Comparison of ENCODE assay signal across 1 cellular context in the genomic region with DNA sequence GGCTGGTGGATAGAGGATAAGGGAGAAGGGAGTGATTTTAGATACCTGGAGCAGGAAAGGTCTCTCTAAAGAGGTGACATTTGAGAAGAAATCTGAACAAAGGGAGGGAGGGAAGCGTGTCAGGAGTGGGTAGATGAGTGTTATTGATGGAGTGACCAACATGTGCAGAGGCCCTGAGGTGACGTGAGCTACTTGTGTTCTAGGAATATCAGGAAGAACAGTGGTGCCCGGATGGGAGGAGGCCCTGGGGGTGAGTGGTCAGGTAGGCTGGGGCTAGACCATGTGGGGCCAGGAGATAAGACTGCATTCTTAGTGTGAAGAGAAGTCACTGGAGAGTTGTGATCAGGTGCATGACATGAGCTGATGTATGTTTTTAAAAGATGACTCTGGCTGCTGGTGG.
TF ChIP-seq lines count a peak whose summit lies in the region.

No MANE protein-coding gene starts in this region.

TF ChIP-seq in K562, 482 proteins besides CTCF, POLR2A, EP300 and RAD21 (continued from another document and continues in another):
- TF ChIP-seq, protein P1, sequence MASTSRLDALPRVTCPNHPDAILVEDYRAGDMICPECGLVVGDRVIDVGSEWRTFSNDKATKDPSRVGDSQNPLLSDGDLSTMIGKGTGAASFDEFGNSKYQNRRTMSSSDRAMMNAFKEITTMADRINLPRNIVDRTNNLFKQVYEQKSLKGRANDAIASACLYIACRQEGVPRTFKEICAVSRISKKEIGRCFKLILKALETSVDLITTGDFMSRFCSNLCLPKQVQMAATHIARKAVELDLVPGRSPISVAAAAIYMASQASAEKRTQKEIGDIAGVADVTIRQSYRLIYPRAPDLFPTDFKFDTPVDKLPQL (IDR thresholded peaks at IDR 0.05; ENCODE audit: extremely low read depth, insufficient read length) = no peak
- TF ChIP-seq HDAC2 (IDR thresholded peaks at IDR 0.05) (peak; percentile 87), ZNF507 (tag; conservative IDR thresholded peaks at IDR 0.05) (no peak), CBFB (CRISPR knock-in tag; IDR thresholded peaks at IDR 0.05) (no peak), EHMT2 (IDR thresholded peaks at IDR 0.05) (0 out of 2 replicates have a peak, but pooled peaks have one; percentile 31), OTX1 (CRISPR knock-in tag; IDR thresholded peaks at IDR 0.05) (no peak), HCFC1 (IDR thresholded peaks at IDR 0.05; ENCODE audit: low read depth, low read length) (no peak), PCBP1 (IDR thresholded peaks at IDR 0.05; ENCODE audit: low read depth, low read length, poor library complexity, severe bottlenecking) (no peak), KLF13 (tag; IDR thresholded peaks at IDR 0.05; ENCODE audit: borderline replicate concordance, low read depth) (no peak), CREB1 (IDR thresholded peaks at IDR 0.05) (peak; percentile 49; the same call in 1 of the 2 replicates), CREB1 (CRISPR knock-in tag; IDR thresholded peaks at IDR 0.05) (peak; percentile 50; the same call in 1 of the 2 replicates), TBL1XR1 (IDR thresholded peaks at IDR 0.05; ENCODE audit: low read length in 2 of 2) (peak in 1 of 2 experiments; percentile 73; a peak in 2 of 4 replicates), NRF1 (conservative IDR thresholded peaks at IDR 0.05 in 1 of 2, IDR thresholded peaks at IDR 0.05 in 1 of 2) (no peak), DDX20 (tag; IDR thresholded peaks at IDR 0.05; ENCODE audit: low read depth) (no peak), HEY1 (CRISPR knock-in tag; IDR thresholded peaks at IDR 0.05; ENCODE audit: borderline replicate concordance) (no peak), ESRRB (CRISPR knock-in tag; IDR thresholded peaks at IDR 0.05; ENCODE audit: borderline replicate concordance) (no peak), LCOR (CRISPR knock-in tag; IDR thresholded peaks at IDR 0.05) (peak; percentile 44; the same call in 1 of the 2 replicates), FOXM1 (IDR thresholded peaks at IDR 0.05; ENCODE audit: low read depth) (peak; percentile 67; the same call in 1 of the 2 replicates), FOXM1 (CRISPR knock-in tag; IDR thresholded peaks at IDR 0.05; ENCODE audit: low read depth) (no peak), HIVEP1 (CRISPR knock-in tag; IDR thresholded peaks at IDR 0.05) (no peak), ZNF324 (CRISPR knock-in tag; IDR thresholded peaks at IDR 0.05) (no peak), ZNF695 (CRISPR knock-in tag; IDR thresholded peaks at IDR 0.05) (no peak), SRSF3 (IDR thresholded peaks at IDR 0.05; ENCODE audit: insufficient read depth, low read length) (no peak)
- TF ChIP-seq, protein P2, sequence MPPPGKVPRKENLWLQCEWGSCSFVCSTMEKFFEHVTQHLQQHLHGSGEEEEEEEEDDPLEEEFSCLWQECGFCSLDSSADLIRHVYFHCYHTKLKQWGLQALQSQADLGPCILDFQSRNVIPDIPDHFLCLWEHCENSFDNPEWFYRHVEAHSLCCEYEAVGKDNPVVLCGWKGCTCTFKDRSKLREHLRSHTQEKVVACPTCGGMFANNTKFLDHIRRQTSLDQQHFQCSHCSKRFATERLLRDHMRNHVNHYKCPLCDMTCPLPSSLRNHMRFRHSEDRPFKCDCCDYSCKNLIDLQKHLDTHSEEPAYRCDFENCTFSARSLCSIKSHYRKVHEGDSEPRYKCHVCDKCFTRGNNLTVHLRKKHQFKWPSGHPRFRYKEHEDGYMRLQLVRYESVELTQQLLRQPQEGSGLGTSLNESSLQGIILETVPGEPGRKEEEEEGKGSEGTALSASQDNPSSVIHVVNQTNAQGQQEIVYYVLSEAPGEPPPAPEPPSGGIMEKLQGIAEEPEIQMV (tag; conservative IDR thresholded peaks at IDR 0.05; ENCODE audit: low read depth) = no peak
- TF ChIP-seq, protein P3, sequence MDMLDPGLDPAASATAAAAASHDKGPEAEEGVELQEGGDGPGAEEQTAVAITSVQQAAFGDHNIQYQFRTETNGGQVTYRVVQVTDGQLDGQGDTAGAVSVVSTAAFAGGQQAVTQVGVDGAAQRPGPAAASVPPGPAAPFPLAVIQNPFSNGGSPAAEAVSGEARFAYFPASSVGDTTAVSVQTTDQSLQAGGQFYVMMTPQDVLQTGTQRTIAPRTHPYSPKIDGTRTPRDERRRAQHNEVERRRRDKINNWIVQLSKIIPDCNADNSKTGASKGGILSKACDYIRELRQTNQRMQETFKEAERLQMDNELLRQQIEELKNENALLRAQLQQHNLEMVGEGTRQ (CRISPR knock-in tag; IDR thresholded peaks at IDR 0.05) = no peak
- TF ChIP-seq, protein P4, sequence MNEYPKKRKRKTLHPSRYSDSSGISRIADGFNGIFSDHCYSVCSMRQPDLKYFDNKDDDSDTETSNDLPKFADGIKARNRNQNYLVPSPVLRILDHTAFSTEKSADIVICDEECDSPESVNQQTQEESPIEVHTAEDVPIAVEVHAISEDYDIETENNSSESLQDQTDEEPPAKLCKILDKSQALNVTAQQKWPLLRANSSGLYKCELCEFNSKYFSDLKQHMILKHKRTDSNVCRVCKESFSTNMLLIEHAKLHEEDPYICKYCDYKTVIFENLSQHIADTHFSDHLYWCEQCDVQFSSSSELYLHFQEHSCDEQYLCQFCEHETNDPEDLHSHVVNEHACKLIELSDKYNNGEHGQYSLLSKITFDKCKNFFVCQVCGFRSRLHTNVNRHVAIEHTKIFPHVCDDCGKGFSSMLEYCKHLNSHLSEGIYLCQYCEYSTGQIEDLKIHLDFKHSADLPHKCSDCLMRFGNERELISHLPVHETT (CRISPR knock-in tag; conservative IDR thresholded peaks at IDR 0.05 in 1 of 2, IDR thresholded peaks at IDR 0.05 in 1 of 2) = no peak
- TF ChIP-seq, protein P5, sequence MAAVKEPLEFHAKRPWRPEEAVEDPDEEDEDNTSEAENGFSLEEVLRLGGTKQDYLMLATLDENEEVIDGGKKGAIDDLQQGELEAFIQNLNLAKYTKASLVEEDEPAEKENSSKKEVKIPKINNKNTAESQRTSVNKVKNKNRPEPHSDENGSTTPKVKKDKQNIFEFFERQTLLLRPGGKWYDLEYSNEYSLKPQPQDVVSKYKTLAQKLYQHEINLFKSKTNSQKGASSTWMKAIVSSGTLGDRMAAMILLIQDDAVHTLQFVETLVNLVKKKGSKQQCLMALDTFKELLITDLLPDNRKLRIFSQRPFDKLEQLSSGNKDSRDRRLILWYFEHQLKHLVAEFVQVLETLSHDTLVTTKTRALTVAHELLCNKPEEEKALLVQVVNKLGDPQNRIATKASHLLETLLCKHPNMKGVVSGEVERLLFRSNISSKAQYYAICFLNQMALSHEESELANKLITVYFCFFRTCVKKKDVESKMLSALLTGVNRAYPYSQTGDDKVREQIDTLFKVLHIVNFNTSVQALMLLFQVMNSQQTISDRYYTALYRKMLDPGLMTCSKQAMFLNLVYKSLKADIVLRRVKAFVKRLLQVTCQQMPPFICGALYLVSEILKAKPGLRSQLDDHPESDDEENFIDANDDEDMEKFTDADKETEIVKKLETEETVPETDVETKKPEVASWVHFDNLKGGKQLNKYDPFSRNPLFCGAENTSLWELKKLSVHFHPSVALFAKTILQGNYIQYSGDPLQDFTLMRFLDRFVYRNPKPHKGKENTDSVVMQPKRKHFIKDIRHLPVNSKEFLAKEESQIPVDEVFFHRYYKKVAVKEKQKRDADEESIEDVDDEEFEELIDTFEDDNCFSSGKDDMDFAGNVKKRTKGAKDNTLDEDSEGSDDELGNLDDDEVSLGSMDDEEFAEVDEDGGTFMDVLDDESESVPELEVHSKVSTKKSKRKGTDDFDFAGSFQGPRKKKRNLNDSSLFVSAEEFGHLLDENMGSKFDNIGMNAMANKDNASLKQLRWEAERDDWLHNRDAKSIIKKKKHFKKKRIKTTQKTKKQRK (IDR thresholded peaks at IDR 0.05; ENCODE audit: borderline replicate concordance, low read depth, low read length) = no peak
- TF ChIP-seq, protein P6, sequence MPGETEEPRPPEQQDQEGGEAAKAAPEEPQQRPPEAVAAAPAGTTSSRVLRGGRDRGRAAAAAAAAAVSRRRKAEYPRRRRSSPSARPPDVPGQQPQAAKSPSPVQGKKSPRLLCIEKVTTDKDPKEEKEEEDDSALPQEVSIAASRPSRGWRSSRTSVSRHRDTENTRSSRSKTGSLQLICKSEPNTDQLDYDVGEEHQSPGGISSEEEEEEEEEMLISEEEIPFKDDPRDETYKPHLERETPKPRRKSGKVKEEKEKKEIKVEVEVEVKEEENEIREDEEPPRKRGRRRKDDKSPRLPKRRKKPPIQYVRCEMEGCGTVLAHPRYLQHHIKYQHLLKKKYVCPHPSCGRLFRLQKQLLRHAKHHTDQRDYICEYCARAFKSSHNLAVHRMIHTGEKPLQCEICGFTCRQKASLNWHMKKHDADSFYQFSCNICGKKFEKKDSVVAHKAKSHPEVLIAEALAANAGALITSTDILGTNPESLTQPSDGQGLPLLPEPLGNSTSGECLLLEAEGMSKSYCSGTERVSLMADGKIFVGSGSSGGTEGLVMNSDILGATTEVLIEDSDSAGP (CRISPR knock-in tag; IDR thresholded peaks at IDR 0.05) = no peak
- TF ChIP-seq, protein P7, sequence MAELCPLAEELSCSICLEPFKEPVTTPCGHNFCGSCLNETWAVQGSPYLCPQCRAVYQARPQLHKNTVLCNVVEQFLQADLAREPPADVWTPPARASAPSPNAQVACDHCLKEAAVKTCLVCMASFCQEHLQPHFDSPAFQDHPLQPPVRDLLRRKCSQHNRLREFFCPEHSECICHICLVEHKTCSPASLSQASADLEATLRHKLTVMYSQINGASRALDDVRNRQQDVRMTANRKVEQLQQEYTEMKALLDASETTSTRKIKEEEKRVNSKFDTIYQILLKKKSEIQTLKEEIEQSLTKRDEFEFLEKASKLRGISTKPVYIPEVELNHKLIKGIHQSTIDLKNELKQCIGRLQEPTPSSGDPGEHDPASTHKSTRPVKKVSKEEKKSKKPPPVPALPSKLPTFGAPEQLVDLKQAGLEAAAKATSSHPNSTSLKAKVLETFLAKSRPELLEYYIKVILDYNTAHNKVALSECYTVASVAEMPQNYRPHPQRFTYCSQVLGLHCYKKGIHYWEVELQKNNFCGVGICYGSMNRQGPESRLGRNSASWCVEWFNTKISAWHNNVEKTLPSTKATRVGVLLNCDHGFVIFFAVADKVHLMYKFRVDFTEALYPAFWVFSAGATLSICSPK (IDR thresholded peaks at IDR 0.05; ENCODE audit: borderline replicate concordance) = no peak
- TF ChIP-seq, protein P8, sequence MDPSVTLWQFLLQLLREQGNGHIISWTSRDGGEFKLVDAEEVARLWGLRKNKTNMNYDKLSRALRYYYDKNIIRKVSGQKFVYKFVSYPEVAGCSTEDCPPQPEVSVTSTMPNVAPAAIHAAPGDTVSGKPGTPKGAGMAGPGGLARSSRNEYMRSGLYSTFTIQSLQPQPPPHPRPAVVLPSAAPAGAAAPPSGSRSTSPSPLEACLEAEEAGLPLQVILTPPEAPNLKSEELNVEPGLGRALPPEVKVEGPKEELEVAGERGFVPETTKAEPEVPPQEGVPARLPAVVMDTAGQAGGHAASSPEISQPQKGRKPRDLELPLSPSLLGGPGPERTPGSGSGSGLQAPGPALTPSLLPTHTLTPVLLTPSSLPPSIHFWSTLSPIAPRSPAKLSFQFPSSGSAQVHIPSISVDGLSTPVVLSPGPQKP (CRISPR knock-in tag; IDR thresholded peaks at IDR 0.05) = no peak
- TF ChIP-seq, protein P9, sequence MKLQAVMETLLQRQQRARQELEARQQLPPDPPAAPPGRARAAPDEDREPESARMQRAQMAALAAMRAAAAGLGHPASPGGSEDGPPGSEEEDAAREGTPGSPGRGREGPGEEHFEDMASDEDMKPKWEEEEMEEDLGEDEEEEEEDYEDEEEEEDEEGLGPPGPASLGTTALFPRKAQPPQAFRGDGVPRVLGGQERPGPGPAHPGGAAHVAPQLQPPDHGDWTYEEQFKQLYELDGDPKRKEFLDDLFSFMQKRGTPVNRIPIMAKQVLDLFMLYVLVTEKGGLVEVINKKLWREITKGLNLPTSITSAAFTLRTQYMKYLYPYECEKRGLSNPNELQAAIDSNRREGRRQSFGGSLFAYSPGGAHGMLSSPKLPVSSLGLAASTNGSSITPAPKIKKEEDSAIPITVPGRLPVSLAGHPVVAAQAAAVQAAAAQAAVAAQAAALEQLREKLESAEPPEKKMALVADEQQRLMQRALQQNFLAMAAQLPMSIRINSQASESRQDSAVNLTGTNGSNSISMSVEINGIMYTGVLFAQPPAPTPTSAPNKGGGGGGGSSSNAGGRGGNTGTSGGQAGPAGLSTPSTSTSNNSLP (IDR thresholded peaks at IDR 0.05; ENCODE audit: borderline replicate concordance, low read depth, low read length) = no peak
- TF ChIP-seq, protein P10, sequence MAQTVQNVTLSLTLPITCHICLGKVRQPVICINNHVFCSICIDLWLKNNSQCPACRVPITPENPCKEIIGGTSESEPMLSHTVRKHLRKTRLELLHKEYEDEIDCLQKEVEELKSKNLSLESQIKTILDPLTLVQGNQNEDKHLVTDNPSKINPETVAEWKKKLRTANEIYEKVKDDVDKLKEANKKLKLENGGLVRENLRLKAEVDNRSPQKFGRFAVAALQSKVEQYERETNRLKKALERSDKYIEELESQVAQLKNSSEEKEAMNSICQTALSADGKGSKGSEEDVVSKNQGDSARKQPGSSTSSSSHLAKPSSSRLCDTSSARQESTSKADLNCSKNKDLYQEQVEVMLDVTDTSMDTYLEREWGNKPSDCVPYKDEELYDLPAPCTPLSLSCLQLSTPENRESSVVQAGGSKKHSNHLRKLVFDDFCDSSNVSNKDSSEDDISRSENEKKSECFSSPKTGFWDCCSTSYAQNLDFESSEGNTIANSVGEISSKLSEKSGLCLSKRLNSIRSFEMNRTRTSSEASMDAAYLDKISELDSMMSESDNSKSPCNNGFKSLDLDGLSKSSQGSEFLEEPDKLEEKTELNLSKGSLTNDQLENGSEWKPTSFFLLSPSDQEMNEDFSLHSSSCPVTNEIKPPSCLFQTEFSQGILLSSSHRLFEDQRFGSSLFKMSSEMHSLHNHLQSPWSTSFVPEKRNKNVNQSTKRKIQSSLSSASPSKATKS (CRISPR knock-in tag; IDR thresholded peaks at IDR 0.05) = no peak
- TF ChIP-seq, protein P11, sequence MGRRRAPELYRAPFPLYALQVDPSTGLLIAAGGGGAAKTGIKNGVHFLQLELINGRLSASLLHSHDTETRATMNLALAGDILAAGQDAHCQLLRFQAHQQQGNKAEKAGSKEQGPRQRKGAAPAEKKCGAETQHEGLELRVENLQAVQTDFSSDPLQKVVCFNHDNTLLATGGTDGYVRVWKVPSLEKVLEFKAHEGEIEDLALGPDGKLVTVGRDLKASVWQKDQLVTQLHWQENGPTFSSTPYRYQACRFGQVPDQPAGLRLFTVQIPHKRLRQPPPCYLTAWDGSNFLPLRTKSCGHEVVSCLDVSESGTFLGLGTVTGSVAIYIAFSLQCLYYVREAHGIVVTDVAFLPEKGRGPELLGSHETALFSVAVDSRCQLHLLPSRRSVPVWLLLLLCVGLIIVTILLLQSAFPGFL (CRISPR knock-in tag; IDR thresholded peaks at IDR 0.05) = no peak
- TF ChIP-seq, protein P12, sequence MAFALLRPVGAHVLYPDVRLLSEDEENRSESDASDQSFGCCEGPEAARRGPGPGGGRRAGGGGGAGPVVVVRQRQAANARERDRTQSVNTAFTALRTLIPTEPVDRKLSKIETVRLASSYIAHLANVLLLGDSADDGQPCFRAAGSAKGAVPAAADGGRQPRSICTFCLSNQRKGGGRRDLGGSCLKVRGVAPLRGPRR (CRISPR knock-in tag; IDR thresholded peaks at IDR 0.05) = no peak
- TF ChIP-seq, protein P13, sequence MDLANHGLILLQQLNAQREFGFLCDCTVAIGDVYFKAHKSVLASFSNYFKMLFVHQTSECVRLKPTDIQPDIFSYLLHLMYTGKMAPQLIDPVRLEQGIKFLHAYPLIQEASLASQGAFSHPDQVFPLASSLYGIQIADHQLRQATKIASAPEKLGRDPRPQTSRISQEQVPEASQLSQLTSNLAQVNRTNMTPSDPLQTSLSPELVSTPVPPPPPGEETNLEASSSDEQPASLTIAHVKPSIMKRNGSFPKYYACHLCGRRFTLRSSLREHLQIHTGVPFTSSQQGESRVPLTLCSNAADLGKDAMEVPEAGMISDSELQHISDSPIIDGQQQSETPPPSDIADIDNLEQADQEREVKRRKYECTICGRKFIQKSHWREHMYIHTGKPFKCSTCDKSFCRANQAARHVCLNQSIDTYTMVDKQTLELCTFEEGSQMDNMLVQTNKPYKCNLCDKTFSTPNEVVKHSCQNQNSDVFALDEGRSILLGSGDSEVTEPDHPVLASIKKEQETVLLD (IDR thresholded peaks at IDR 0.05) = no peak
